ENCODE assay signal across 11 cellular contexts in the genomic region with DNA sequence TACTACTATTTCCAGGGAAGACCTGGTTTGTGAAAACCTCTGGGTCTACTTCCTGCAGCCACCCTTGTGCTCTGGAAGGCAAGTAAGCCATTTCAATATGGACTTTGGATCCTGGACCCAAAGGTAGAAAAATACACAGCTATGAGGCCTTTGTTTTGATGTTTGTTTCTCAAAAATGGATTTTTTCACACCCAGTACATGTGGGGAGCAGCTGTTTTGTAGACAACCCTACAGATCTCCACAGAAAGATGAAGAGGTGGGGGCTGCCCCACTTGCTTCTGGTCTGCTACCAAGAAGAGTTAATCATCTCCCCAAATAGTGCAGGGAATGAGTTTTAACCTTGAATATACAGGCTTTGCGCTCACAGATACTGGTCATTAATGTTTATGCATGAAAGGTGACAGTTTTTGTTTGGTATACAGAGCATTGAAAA. TPM values are rescaled to one million over a fixed set of nuclear protein-coding genes. Genes with fewer than 3 reads are reported as not detected.
DNase-seq lines count a peak whose midpoint lies in the region; ATAC-seq, FAIRE-seq and TF ChIP-seq lines count a peak whose summit lies in the region.
"Had no signal": no experiment of that assay in that cellular context is flagged by ENCODE, and none has a peak within 500 bp of the region (broad histone marks: within the 10 kb centered on the region; RNA-seq: fewer than 3 reads in every experiment).

No MANE protein-coding gene starts in this region.

- intact Hi-C loops in GM12878 (cut with micrococcal nuclease; ENCODE audit: unreplicated experiment) = no loop called here
- intact Hi-C loops in CD8-positive, alpha-beta T cell (cut with DNase I, micrococcal nuclease) = no loop called here

- H3K9me3 Mint-ChIP-seq in CD8-positive, alpha-beta T cell = no peaks in the 10 kb centered on the region

- no peak overlapping the region for H3K4me3 ChIP-seq in GM12878
- no peak overlapping the region for H3K4me3 ChIP-seq in CD8-positive, alpha-beta T cell (ENCODE audit: low read depth, low read length)

- H3K9me3 ChIP-seq in GM12878 (replicated peaks; ENCODE audit: control insufficient read depth, insufficient read depth, low read length) = no peaks in the 10 kb centered on the region; the same call in 2 of the 3 replicates
- H3K9me3 ChIP-seq in CD8-positive, alpha-beta T cell (ENCODE audit: low read length) = no peaks in the 10 kb centered on the region

- H3K4me3 Mint-ChIP-seq in CD8-positive, alpha-beta T cell = no peak overlapping the region
- H3K4me3 Mint-ChIP-seq: activated naive CD8-positive, alpha-beta T cell treated with anti-CD3 and anti-CD28 coated beads, Interleukin-2, amount 10 ng/mL, durations not matched to agents 7 days and 5 days had no signal

- H4K20me1 ChIP-seq in GM12878 (ENCODE audit: control insufficient read depth, insufficient read depth) = no peaks in the 10 kb centered on the region

- no peak overlapping the region for H3K9ac ChIP-seq in GM12878 (ENCODE audit: control insufficient read depth, insufficient read depth, low read length)

- TF ChIP-seq RAD21 in GM12878 (IDR thresholded peaks at IDR 0.05; ENCODE audit: insufficient read depth, low read depth, low read length) = no peak

- in situ Hi-C loops in GM12878 (cut with MboI) = no loop called here

- CTCF ChIA-PET in GM12878 (lab: Yijun Ruan, JAX) = interaction anchor here (0.9 to 1.6 kb wide), 5 partner anchors 8 to 116 kb away, joined by 3 to 5 read pairs (median 3); no protein-coding TSS in a partner anchor
- CTCF ChIA-PET in CD8-positive, alpha-beta T cell (lab: Charles Lee) = interaction anchor here (0.6 kb wide), 1 partner anchor 93 kb away, joined by 3 read pairs; no protein-coding TSS in a partner anchor

- TF ChIP-seq POLR2A in GM12878 (IDR thresholded peaks at IDR 0.05; ENCODE audit: low read depth, low read length) = no peak

- peak; percentile 31 to 32; a peak in 1 of 4 replicates for TF ChIP-seq EP300 in GM12878 (IDR thresholded peaks at IDR 0.05; ENCODE audit: borderline replicate concordance in 1 of 2, control insufficient read depth in 1 of 2, low read depth in 2 of 2, low read length in 2 of 2)

- no peaks in the 10 kb centered on the region for H3K4me1 Mint-ChIP-seq in CD8-positive, alpha-beta T cell (ENCODE audit: low read depth)

- no peak overlapping the region for H3K27ac ChIP-seq in GM12878 (ENCODE audit: control insufficient read depth, insufficient read depth)
- H3K27ac ChIP-seq in CD8-positive, alpha-beta T cell (ENCODE audit: low read depth, low read length) = no peak overlapping the region

- BruUV-seq in GM12878 (replicated peaks; lab: Mats Ljungman, UMichigan) = no TSS peak

- H3K27ac Mint-ChIP-seq in CD8-positive, alpha-beta T cell = no peak overlapping the region
- H3K27ac Mint-ChIP-seq: activated naive CD8-positive, alpha-beta T cell treated with anti-CD3 and anti-CD28 coated beads, Interleukin-2, amount 10 ng/mL, durations not matched to agents 7 days and 5 days had no signal

- WGBS in GM12878 (ENCODE audit: insufficient coverage, insufficient replicate concordance, low lambda C conversion rate, missing lambda C conversion rate) = 21% methylated on average over 1 of the region's 1 CpG

- FAIRE-seq in GM12878 (lab: Jason Lieb, UNC) (no peak), HTR-8/SVneo (lab: Jason Lieb, UNC) (no peak)

- peak; percentile 31 for ATAC-seq in GM18519 (IDR thresholded peaks at IDR 0.05; ENCODE audit: low FRiP score, unreplicated experiment)
- peak; percentile 56 for ATAC-seq in GM19467 (IDR thresholded peaks at IDR 0.05; ENCODE audit: unreplicated experiment)
- ATAC-seq in HG03025 (IDR thresholded peaks at IDR 0.05; ENCODE audit: low FRiP score, unreplicated experiment) = peak; percentile 55
- ATAC-seq in GM12878 = peak; percentile 78
- ATAC-seq in CD8-positive, alpha-beta T cell = no peak

- RAD21 ChIA-PET in GM12878 (lab: Charles Lee; ENCODE audit: unreplicated experiment) = interaction anchor here (0.7 to 1.7 kb wide), 6 partner anchors 48 to 237 kb away, joined by 3 to 5 read pairs (median 3); no protein-coding TSS in a partner anchor

- DNase-seq in GM12878 (ENCODE audit: low read depth, low spot score) (peak; percentile 39), mucosa of gallbladder (ENCODE audit: low spot score) (no peak), HTR-8/SVneo (ENCODE audit: insufficient read length, low spot score) (no peak)
- no peak for DNase-seq in CD8-positive, alpha-beta T cell
- no peak for DNase-seq in central memory CD4-positive, alpha-beta T cell
- DNase-seq: activated naive CD8-positive, alpha-beta T cell treated with anti-CD3 and anti-CD28 coated beads, Interleukin-2, amount 10 ng/mL, durations not matched to agents 7 days and 5 days; DMS153; erythroblast had no signal

- POLR2A ChIA-PET in GM12878 (lab: Charles Lee) = interaction anchor here (1.4 kb wide), 1 partner anchor 12 kb away, joined by 3 read pairs; no protein-coding TSS in a partner anchor
- POLR2A ChIA-PET in CD8-positive, alpha-beta T cell (lab: Charles Lee) = no interaction called here

- H3K36me3 ChIP-seq in GM12878 (ENCODE audit: control insufficient read depth in 2 of 2, insufficient read depth in 2 of 2, low read length in 1 of 2) = no peaks in the 10 kb centered on the region
- no peaks in the 10 kb centered on the region for H3K36me3 ChIP-seq in CD8-positive, alpha-beta T cell (ENCODE audit: insufficient read depth, low read length)

- peaks cover 18% of the 10 kb centered on the region; the same call in 1 of the 2 replicates for H3K4me1 ChIP-seq in GM12878 (ENCODE audit: control insufficient read depth, insufficient read depth, low read length)
- no peaks in the 10 kb centered on the region for H3K4me1 ChIP-seq in CD8-positive, alpha-beta T cell (ENCODE audit: insufficient read depth, low read length)

- H3K79me2 ChIP-seq in GM12878 (ENCODE audit: control insufficient read depth, insufficient read depth, low read length) = no peaks in the 10 kb centered on the region

- H3K36me3 Mint-ChIP-seq in CD8-positive, alpha-beta T cell = no peaks in the 10 kb centered on the region

- H3K27me3 Mint-ChIP-seq in CD8-positive, alpha-beta T cell (ENCODE audit: low read depth) = no peaks in the 10 kb centered on the region
- H3K27me3 Mint-ChIP-seq: activated naive CD8-positive, alpha-beta T cell treated with anti-CD3 and anti-CD28 coated beads, Interleukin-2, amount 10 ng/mL, durations not matched to agents 7 days and 5 days had no signal

- peak overlapping the region; percentile 37; the same call in 1 of the 2 replicates for H2AFZ ChIP-seq in GM12878 (ENCODE audit: control insufficient read depth, low read depth, low read length)

- no peaks in the 10 kb centered on the region for H3K27me3 ChIP-seq in GM12878 (replicated peaks in 1 of 2; ENCODE audit: control insufficient read depth in 2 of 2, insufficient read depth in 2 of 2, low read length in 1 of 2)
- H3K27me3 ChIP-seq in CD8-positive, alpha-beta T cell (ENCODE audit: insufficient read depth, low read length) = no peaks in the 10 kb centered on the region

- H3K4me2 ChIP-seq in GM12878 (ENCODE audit: control insufficient read depth, insufficient read depth) = no peak overlapping the region

- SMC1A ChIA-PET in GM12878 (lab: Charles Lee; ENCODE audit: uncharacterized antibody, unreplicated experiment) = interaction anchor here (0.6 to 2.9 kb wide), 20 partner anchors 9 to 235 kb away, joined by 3 to 11 read pairs (median 3); no protein-coding TSS in a partner anchor

- no peak for TF ChIP-seq CTCF in GM12878 (IDR thresholded peaks at IDR 0.05 in 2 of 3, conservative IDR thresholded peaks at IDR 0.05 in 1 of 3; ENCODE audit: control insufficient read depth in 2 of 3, extremely low read depth in 1 of 3, insufficient read depth in 1 of 3, low read depth in 3 of 3, low read length in 3 of 3)
- no peak for TF ChIP-seq CTCF in CD8-positive, alpha-beta T cell (IDR thresholded peaks at IDR 0.05)

TF ChIP-seq in GM12878, 131 proteins besides CTCF, POLR2A, EP300 and RAD21 (continues in another document):
- TF ChIP-seq TCF12 (IDR thresholded peaks at IDR 0.05; ENCODE audit: low read depth, low read length) = 0 out of 2 replicates have a peak, but pooled peaks have one; percentile 30
- peak; percentile 50 to 57; a peak in 2 of 4 replicates for TF ChIP-seq IKZF2 (IDR thresholded peaks at IDR 0.05)
- TF ChIP-seq, protein P1, sequence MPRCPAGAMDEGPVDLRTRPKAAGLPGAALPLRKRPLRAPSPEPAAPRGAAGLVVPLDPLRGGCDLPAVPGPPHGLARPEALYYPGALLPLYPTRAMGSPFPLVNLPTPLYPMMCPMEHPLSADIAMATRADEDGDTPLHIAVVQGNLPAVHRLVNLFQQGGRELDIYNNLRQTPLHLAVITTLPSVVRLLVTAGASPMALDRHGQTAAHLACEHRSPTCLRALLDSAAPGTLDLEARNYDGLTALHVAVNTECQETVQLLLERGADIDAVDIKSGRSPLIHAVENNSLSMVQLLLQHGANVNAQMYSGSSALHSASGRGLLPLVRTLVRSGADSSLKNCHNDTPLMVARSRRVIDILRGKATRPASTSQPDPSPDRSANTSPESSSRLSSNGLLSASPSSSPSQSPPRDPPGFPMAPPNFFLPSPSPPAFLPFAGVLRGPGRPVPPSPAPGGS (IDR thresholded peaks at IDR 0.05; ENCODE audit: borderline replicate concordance, insufficient read depth, low read depth, low read length, poor library complexity, severe bottlenecking) = no peak
- TF ChIP-seq RAD51 (IDR thresholded peaks at IDR 0.05) = 0 out of 2 replicates have a peak, but pooled peaks have one; percentile 7
- TF ChIP-seq MTA2 (IDR thresholded peaks at IDR 0.05; ENCODE audit: low read depth) = peak; percentile 80
- TF ChIP-seq POLR2AphosphoS5 (IDR thresholded peaks at IDR 0.05; ENCODE audit: low read length) = no peak
- peak; percentile 33; the same call in 1 of the 2 replicates for TF ChIP-seq BMI1 (IDR thresholded peaks at IDR 0.05; ENCODE audit: borderline replicate concordance)

RNA-seq across cellular contexts. Expression of a gene that starts 29.2 kb away (rescaled TPM):
- 34.6 and 35.2 TPM in 2 replicates for total RNA-seq in GM12878 (2013; cell fraction: nucleolus; rRNA removed)
- total RNA-seq in GM12878 (2014; rRNA removed) (16.0 and 16.1 TPM in 2 replicates), GM12878 (2014; rRNA removed; fragmentation: Illumina TruSeq; extraction: Trizol) (15.2 and 15.9 TPM in 2 replicates), GM12878 (2021) (14.9 and 16.0 TPM in 2 replicates), mucosa of gallbladder (11.4 TPM)
- 5.9 TPM for polyA plus RNA-seq in GM12878 (2011; ENCODE audit: low read depth)
- polyA plus RNA-seq in GM12878 (2011; rRNA removed) (10.0 and 11.6 TPM in 2 replicates), GM12878 (2014; fragmentation: Illumina TruSeq; extraction: Trizol) (14.9 and 17.7 TPM in 2 replicates), GM12878 (2014; fragmentation: Nextera tagmentation; extraction: Ambion mirVana) (1 to 10 TPM; 8.3 to 9.4 TPM), GM12878 (2014; rRNA removed) (8.2 and 9.7 TPM in 2 replicates), GM12878 (2016; fragmentation: Nextera tagmentation; extraction: Ambion mirVana) (10 to 100 TPM; 21.4 to 21.8 TPM)
- polyA plus RNA-seq in GM12878 (2011; cell fraction: cytosol; rRNA removed) = 3.5 and 4.6 TPM in 2 replicates
- polyA plus RNA-seq in GM12878 (2011; cell fraction: nucleus; rRNA removed) = 7.7 and 8.7 TPM in 2 replicates
- polyA plus RNA-seq in GM12878 (2012) = 9.2 and 10.9 TPM in 2 replicates
- 12.0 and 16.1 TPM in 2 replicates for polyA minus RNA-seq in GM12878 (2011; rRNA and poly(A)+ RNA removed)
- 5.3 and 6.3 TPM in 2 replicates for polyA minus RNA-seq in GM12878 (2011; cell fraction: cytosol; rRNA and poly(A)+ RNA removed)
- polyA minus RNA-seq in GM12878 (2011; cell fraction: nucleus; rRNA and poly(A)+ RNA removed) = 9.1 and 11.5 TPM in 2 replicates
- total RNA-seq in CD8-positive, alpha-beta T cell = 10 to 100 TPM; 31.0 to 32.9 TPM
